Comparison of ENCODE assay signal across 24 cellular contexts in the genomic region with DNA sequence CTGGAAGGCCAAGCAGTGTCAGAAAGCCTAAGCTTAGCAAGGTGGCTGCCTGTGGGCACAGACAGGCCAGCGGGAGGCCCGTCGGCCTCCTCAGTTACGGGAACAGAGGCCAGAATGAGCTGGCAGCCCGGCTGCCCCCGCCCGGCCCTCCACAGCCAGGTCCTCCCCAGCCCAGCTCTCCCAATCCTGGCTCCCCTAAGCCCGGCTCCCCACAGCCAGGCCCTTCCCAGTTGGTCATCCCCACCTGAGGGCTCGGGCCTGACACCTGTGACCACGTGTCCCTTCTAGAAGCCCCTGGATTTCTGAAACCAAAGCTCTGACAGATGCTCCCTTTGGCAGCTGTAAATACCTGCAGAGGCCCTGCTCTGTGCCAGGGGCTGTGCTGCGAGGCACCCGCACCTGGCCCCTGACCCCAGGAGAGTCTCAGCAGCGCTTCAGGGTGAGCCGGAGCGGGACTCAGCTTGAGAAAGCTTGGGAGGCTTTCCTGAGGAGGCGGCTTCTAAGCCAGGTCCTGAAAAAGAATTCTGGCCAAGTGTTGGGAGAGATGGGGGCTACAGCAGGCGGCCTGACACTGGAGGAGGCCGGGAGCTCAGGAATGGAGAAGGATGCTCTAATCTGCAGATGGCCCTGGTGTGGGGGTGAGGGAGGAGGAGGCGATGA.
"Had no signal": no experiment of that assay in that cellular context is flagged by ENCODE, and none has a peak within 500 bp of the region (broad histone marks: within the 10 kb centered on the region; RNA-seq: fewer than 3 reads in every experiment).

No MANE protein-coding gene starts in this region.

- H3K4me2 ChIP-seq: neural progenitor cell had no signal

- H3K36me3 Mint-ChIP-seq: memory B cell; naive thymus-derived CD4-positive, alpha-beta T cell; neural progenitor cell; stimulated activated effector memory CD8-positive, alpha-beta T cell treated with anti-CD3 and anti-CD28 coated beads, Interleukin-12 subunit alpha, Interleukin-12 subunit beta, amount 100 ng/mL, for 72 hours had no signal

- H3K27ac ChIP-seq: left ventricle myocardium inferior, neural progenitor cell, pancreas, prostate gland, skin epidermis, suprapubic skin, thoracic aorta, tibial artery, uterus had no signal

- H3K4me1 Mint-ChIP-seq: memory B cell; naive thymus-derived CD4-positive, alpha-beta T cell; nephron progenitor cell; neural progenitor cell; stimulated activated effector memory CD8-positive, alpha-beta T cell treated with anti-CD3 and anti-CD28 coated beads, Interleukin-12 subunit alpha, Interleukin-12 subunit beta, amount 100 ng/mL, for 72 hours had no signal

- H3K9me3 Mint-ChIP-seq: memory B cell; stimulated activated effector memory CD8-positive, alpha-beta T cell treated with anti-CD3 and anti-CD28 coated beads, Interleukin-12 subunit alpha, Interleukin-12 subunit beta, amount 100 ng/mL, for 72 hours; stimulated activated naive CD8-positive, alpha-beta T cell treated with anti-CD3 and anti-CD28 coated beads, Interleukin-15, Interleukin-2, amounts not matched to agents 100 ng/mL and 50 ng/mL, for 24 hours had no signal

- H3K9ac ChIP-seq: neural progenitor cell had no signal

- H3K27ac Mint-ChIP-seq: memory B cell; naive thymus-derived CD4-positive, alpha-beta T cell; nephron progenitor cell; neural progenitor cell; stimulated activated effector memory CD8-positive, alpha-beta T cell treated with anti-CD3 and anti-CD28 coated beads, Interleukin-12 subunit alpha, Interleukin-12 subunit beta, amount 100 ng/mL, for 72 hours; stimulated activated naive CD8-positive, alpha-beta T cell treated with anti-CD3 and anti-CD28 coated beads, Interleukin-15, Interleukin-2, amounts not matched to agents 100 ng/mL and 50 ng/mL, for 24 hours had no signal

- H3K4me3 ChIP-seq: left ventricle myocardium inferior, mucosa of descending colon, neural progenitor cell, pancreas, prostate gland, skin epidermis, suprapubic skin, thoracic aorta, tibial artery, uterus had no signal

- H3K9me3 ChIP-seq: mucosa of descending colon, pancreas, prostate gland, suprapubic skin, thoracic aorta, tibial artery, uterus had no signal

- H3K4me3 Mint-ChIP-seq: memory B cell; naive thymus-derived CD4-positive, alpha-beta T cell; nephron progenitor cell; neural progenitor cell; stimulated activated effector memory CD8-positive, alpha-beta T cell treated with anti-CD3 and anti-CD28 coated beads, Interleukin-12 subunit alpha, Interleukin-12 subunit beta, amount 100 ng/mL, for 72 hours; stimulated activated naive CD8-positive, alpha-beta T cell treated with anti-CD3 and anti-CD28 coated beads, Interleukin-15, Interleukin-2, amounts not matched to agents 100 ng/mL and 50 ng/mL, for 24 hours had no signal

- H3K27me3 Mint-ChIP-seq: memory B cell had no signal

- ATAC-seq: mucosa of descending colon; naive thymus-derived CD4-positive, alpha-beta T cell; pancreas; right cardiac atrium; sciatic nerve; stimulated activated effector memory CD8-positive, alpha-beta T cell treated with anti-CD3 and anti-CD28 coated beads, Interleukin-12 subunit alpha, Interleukin-12 subunit beta, amount 100 ng/mL, for 72 hours had no signal

- H3K36me3 ChIP-seq: left ventricle myocardium inferior, neural progenitor cell, pancreas, prostate gland, suprapubic skin, thoracic aorta, tibial artery, uterus had no signal

- DNase-seq: head of caudate nucleus; hippocampal formation; left ventricle myocardium inferior; midbrain; mucosa of descending colon; naive thymus-derived CD4-positive, alpha-beta T cell; nephron progenitor cell; retina; right cardiac atrium; stimulated activated CD4-positive, alpha-beta T cell treated with anti-CD3 and anti-CD28 coated beads, Interleukin-4, amount 100 ng/mL, for 24 hours; stimulated activated naive CD4-positive, alpha-beta T cell; tibial artery; trophoblast cell; uterus had no signal

- H3K4me1 ChIP-seq: left ventricle myocardium inferior, neural progenitor cell, pancreas, prostate gland, suprapubic skin, tibial artery, uterus had no signal

- H3K27me3 ChIP-seq: neural progenitor cell, pancreas, uterus had no signal

- H2AFZ ChIP-seq: neural progenitor cell had no signal
